ENCODE assay signal across 1 cellular context in the genomic region with DNA sequence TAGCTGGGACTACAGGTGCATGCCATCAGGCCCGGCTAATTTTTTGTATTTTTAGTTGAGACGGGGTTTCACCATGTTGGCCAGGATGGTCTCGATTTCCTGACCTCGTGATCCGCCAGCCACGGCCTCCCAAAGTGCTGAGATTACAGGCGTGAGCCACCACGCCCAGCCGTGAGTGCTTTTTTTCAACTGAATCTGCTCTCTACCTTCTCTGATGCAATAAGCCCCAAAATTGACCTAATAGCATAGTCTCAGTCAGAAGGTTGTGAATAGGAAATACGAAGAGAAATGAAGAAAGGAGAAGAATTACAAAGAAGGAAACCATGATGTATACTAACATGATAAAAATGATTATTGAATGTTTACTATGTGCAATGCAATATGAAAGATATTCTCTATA.
TF ChIP-seq lines count a peak whose summit lies in the region.

No MANE protein-coding gene starts in this region.

TF ChIP-seq in K562, 482 proteins besides CTCF, POLR2A, EP300 and RAD21 (continued from another document):
- TF ChIP-seq MGA (IDR thresholded peaks at IDR 0.05) (peak; percentile 35; the same call in 1 of the 2 replicates), POLR2AphosphoS5 (IDR thresholded peaks at IDR 0.05; ENCODE audit: control insufficient read depth, insufficient read depth, low read depth, low read length) (no peak)
- TF ChIP-seq, protein P1, sequence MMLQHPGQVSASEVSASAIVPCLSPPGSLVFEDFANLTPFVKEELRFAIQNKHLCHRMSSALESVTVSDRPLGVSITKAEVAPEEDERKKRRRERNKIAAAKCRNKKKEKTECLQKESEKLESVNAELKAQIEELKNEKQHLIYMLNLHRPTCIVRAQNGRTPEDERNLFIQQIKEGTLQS (IDR thresholded peaks at IDR 0.05), result peak; percentile 44; the same call in 1 of the 2 replicates
- TF ChIP-seq, protein P1 (CRISPR knock-in tag; conservative IDR thresholded peaks at IDR 0.05), result no peak
TF ChIP-seq in K562: peak in this region for 4.
